In the genomic region with DNA sequence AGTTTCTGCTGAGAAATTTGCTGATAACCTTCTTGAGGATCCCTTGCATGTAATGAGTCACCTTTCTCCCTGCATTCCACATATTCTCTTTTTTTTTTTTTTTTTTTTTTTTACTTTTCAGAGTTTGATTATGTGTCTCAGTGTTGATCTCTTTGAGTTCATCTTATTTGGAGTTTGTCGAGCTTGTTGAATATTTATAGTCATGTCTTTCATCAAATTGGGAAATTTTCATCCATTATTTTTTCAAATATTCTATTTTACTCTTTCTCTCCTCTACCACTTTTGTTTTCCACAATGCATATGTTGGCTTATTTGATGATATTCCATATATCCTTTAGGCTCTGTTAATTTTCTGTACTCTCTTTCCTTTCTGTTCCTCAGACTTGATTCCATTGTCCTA, we compare ENCODE assay signal across 22 cellular contexts.
DNase-seq lines count a peak whose midpoint lies in the region; ATAC-seq, FAIRE-seq and TF ChIP-seq lines count a peak whose summit lies in the region.
"Had no signal": no experiment of that assay in that cellular context is flagged by ENCODE, and none has a peak within 500 bp of the region (broad histone marks: within the 10 kb centered on the region; RNA-seq: fewer than 3 reads in every experiment).

No MANE protein-coding gene starts in this region.

- no peak overlapping the region for H3K4me3 ChIP-seq in IMR-90 (ENCODE audit: insufficient read depth, low read depth, low read length)
- H3K4me3 ChIP-seq: BLaER1, GM12878, GM23338 had no signal

- intact Hi-C loops in IMR-90 (cut with micrococcal nuclease) = no loop called here

- H3K4me1 ChIP-seq in IMR-90 (ENCODE audit: control insufficient read depth, insufficient read depth, low read length) = peaks cover 3% of the 10 kb centered on the region; the same call in 1 of the 2 replicates
- H3K4me1 ChIP-seq: BLaER1, Caco-2 had no signal

- H2AK9ac ChIP-seq in IMR-90 (replicated peaks; ENCODE audit: low read depth, low read length, poor library complexity) = no peak overlapping the region

- H3K27me3 ChIP-seq in IMR-90 (ENCODE audit: control insufficient read depth, insufficient read depth, low read length) = no peaks in the 10 kb centered on the region
- H3K27me3 ChIP-seq: BLaER1 had no signal

- POLR2A ChIA-PET in IMR-90 (lab: Charles Lee; ENCODE audit: unreplicated experiment) = no interaction called here

- no peak overlapping the region for H3K4ac ChIP-seq in IMR-90 (ENCODE audit: low read depth, low read length)

- H2BK15ac ChIP-seq in IMR-90 (ENCODE audit: low read depth, low read length) = no peak overlapping the region

- H3K9ac ChIP-seq in IMR-90 (ENCODE audit: low read depth, low read length) = no peak overlapping the region
- H3K9ac ChIP-seq: BLaER1 had no signal

- no TSS peak for BruUV-seq in IMR-90 (replicated peaks; lab: Mats Ljungman, UMichigan)

- no peaks in the 10 kb centered on the region for H3K9me3 ChIP-seq in IMR-90 (ENCODE audit: control insufficient read depth, insufficient read depth, low read length)
- H3K9me3 ChIP-seq: BLaER1, Caco-2 had no signal

- no peak overlapping the region for H3K4me2 ChIP-seq in IMR-90 (ENCODE audit: low read depth, low read length)
- H3K4me2 ChIP-seq: BLaER1, GM23338 had no signal

- H4K20me1 ChIP-seq in IMR-90 (ENCODE audit: insufficient read depth, low read length) = no peaks in the 10 kb centered on the region
- H4K20me1 ChIP-seq: BLaER1 had no signal

- H3K18ac ChIP-seq in IMR-90 (ENCODE audit: low read depth, low read length) = no peak overlapping the region

- no peak overlapping the region for H3K27ac ChIP-seq in IMR-90 (ENCODE audit: insufficient read depth, low read length)
- H3K27ac ChIP-seq: 22Rv1, BLaER1, C4-2B had no signal

- no peak overlapping the region for H4K8ac ChIP-seq in IMR-90 (ENCODE audit: low read depth in 2 of 2, low read length in 2 of 2)

- DNase-seq in EL (peak; percentile 1), IMR-90 (peak; percentile 8), NCI-H1930 (lab: John Stamatoyannopoulos, UW) (no peak), activated T-cell treated with anti-CD3 and anti-CD28 coated beads for 4 hours (no peak)
- DNase-seq in activated CD8-positive, alpha-beta memory T cell treated with anti-CD3 and anti-CD28 coated beads, Interleukin-2, amount 50 U/mL, for 48 hours = no peak
- DNase-seq: Caco-2; CD4-positive, CD25-positive, alpha-beta regulatory T cell; CD8-positive, alpha-beta T cell; DMS153; DND-41; GDM1; H9; HFFc6 had no signal

- H4K5ac ChIP-seq in IMR-90 (ENCODE audit: low read depth, low read length) = no peak overlapping the region

- H2BK120ac ChIP-seq in IMR-90 (ENCODE audit: low read depth, low read length) = no peak overlapping the region

- no peak overlapping the region for H2BK20ac ChIP-seq in IMR-90 (ENCODE audit: low read depth, low read length)

- H4K91ac ChIP-seq in IMR-90 (ENCODE audit: insufficient read depth, low read depth, low read length) = no peak overlapping the region

- no peak for TF ChIP-seq RAD21 in IMR-90 (IDR thresholded peaks at IDR 0.05; ENCODE audit: low read length)

- H3K36me3 ChIP-seq in IMR-90 (ENCODE audit: control insufficient read depth, insufficient read depth, low read length) = no peaks in the 10 kb centered on the region
- H3K36me3 ChIP-seq: BLaER1 had no signal

- no peak overlapping the region for H3K56ac ChIP-seq in IMR-90 (ENCODE audit: extremely low read depth, insufficient read depth, low read length)

- H2AFZ ChIP-seq in IMR-90 (replicated peaks; ENCODE audit: low read length, poor library complexity) = no peak overlapping the region
- H2AFZ ChIP-seq: GM23338 had no signal

- ATAC-seq in IMR-90 (ENCODE audit: low read depth) = no peak
- ATAC-seq: CD8-positive, alpha-beta T cell; GM12878; GM23338; HCT116 had no signal

- no peak overlapping the region for H2AK5ac ChIP-seq in IMR-90 (ENCODE audit: low read depth, low read length)

- CTCF ChIA-PET in IMR-90 (lab: Yijun Ruan, JAX) = no interaction called here

- no peak overlapping the region for H3K23ac ChIP-seq in IMR-90 (ENCODE audit: low read depth, low read length)

- WGBS in IMR-90 (ENCODE audit: extremely low coverage in 2 of 2, insufficient read length in 1 of 2), 2 experiments = no CpG with 5 or more reads among the region's 1 CpG

- no peaks in the 10 kb centered on the region for H3K79me1 ChIP-seq in IMR-90 (ENCODE audit: low read depth in 1 of 2, low read length in 2 of 2)

- TF ChIP-seq CTCF in IMR-90 (conservative IDR thresholded peaks at IDR 0.05; ENCODE audit: low read depth, low read length) = no peak

- FAIRE-seq in endometrium (lab: Jason Lieb, UNC) = peak; percentile 33
- FAIRE-seq: A204.1, GM12878, GM18507 had no signal

- in situ Hi-C loops in IMR-90 (cut with MboI; ENCODE audit: low sequenced_read_pairs) = no loop called here

- dilution Hi-C loops in IMR-90 (cut with HindIII; ENCODE audit: low sequenced_read_pairs, unreplicated experiment) = no loop called here

- TF ChIP-seq POLR2A in IMR-90 (IDR thresholded peaks at IDR 0.05; ENCODE audit: low read depth, low read length) = no peak

- no peaks in the 10 kb centered on the region for H3K9me1 ChIP-seq in IMR-90 (ENCODE audit: insufficient read depth, low read length)

- H3K14ac ChIP-seq in IMR-90 (replicated peaks; ENCODE audit: low read depth, low read length) = no peak overlapping the region

- H2BK5ac ChIP-seq in IMR-90 (ENCODE audit: low read depth, low read length, poor library complexity, severe bottlenecking) = no peak overlapping the region

TF ChIP-seq in IMR-90, 13 proteins besides CTCF, POLR2A, EP300 and RAD21:
- TF ChIP-seq CEBPB (IDR thresholded peaks at IDR 0.05; ENCODE audit: low read depth, low read length) = no peak
- TF ChIP-seq MXI1 (IDR thresholded peaks at IDR 0.05; ENCODE audit: borderline replicate concordance, low read depth, low read length) = no peak
- no peak for TF ChIP-seq ELK1 (IDR thresholded peaks at IDR 0.05; ENCODE audit: borderline replicate concordance, low read depth, low read length)
- no peak for TF ChIP-seq MAZ (IDR thresholded peaks at IDR 0.05; ENCODE audit: borderline replicate concordance, low read depth, low read length)
- no peak for TF ChIP-seq MAFK (IDR thresholded peaks at IDR 0.05; ENCODE audit: low read depth, low read length)
- TF ChIP-seq CHD1 (IDR thresholded peaks at IDR 0.05; ENCODE audit: low read depth, low read length) = no peak

Comparison
In these comparisons a context has a peak if more than half of its experiments do, and no peak if none do; other contexts are left out.
1. DNase-seq: peak in EL (single experiment) and IMR-90 (single experiment); none in NCI-H1930 (0 of 2), activated CD8-positive, alpha-beta memory T cell treated with anti-CD3 and anti-CD28 coated beads, Interleukin-2, amount 50 U/mL, for 48 hours (single experiment) and activated T-cell treated with anti-CD3 and anti-CD28 coated beads for 4 hours (single experiment).